ENCODE assay signal across 10 cellular contexts in the genomic region with DNA sequence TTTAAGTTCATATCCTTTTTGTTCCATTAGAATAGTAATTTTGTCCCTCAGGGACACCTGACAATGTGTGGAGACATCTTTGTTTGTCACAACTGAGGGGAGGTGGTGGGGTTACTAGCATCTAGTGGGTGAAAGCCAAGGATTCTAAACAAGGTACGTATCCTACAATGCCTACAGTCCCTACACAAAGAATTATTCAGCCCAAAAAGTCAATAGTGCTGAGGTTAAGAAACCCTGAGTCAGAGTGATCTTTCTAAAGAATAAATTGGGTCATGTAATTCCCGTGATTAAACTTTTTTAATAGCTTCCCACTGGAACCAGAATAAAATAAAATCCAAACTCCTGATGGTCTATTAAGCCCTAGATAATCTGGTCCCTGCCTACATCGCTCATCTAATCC.
"Had no signal": no experiment of that assay in that cellular context is flagged by ENCODE, and none has a peak within 500 bp of the region (broad histone marks: within the 10 kb centered on the region; RNA-seq: fewer than 3 reads in every experiment).

No MANE protein-coding gene starts in this region.

- H3K9me3 ChIP-seq: HAP-1 had no signal

- H3K9ac ChIP-seq: GM23248 had no signal

- H2AFZ ChIP-seq: GM23248 had no signal

- H3K4me3 ChIP-seq: GM23248, HAP-1 had no signal

- H3K27me3 Mint-ChIP-seq: IgD-negative memory B cell had no signal

- DNase-seq: GM23248, GOT3, H7, HFFc6, KBM-7 had no signal

- H3K27ac ChIP-seq: GM23248, HL-60 had no signal

- H3K36me3 Mint-ChIP-seq: IgD-negative memory B cell had no signal

- H3K36me3 ChIP-seq: HAP-1 had no signal

- H3K27ac Mint-ChIP-seq: HFFc6, IgD-negative memory B cell had no signal

- H3K4me3 Mint-ChIP-seq: HFFc6 had no signal

- H3K9me3 Mint-ChIP-seq: HFFc6, IgD-negative memory B cell had no signal

- ATAC-seq: HCT116, HepG2 had no signal
